ENCODE assay signal across 1 cellular context in genomic region chr4:40194602-40195161, GRCh38.
TF ChIP-seq lines count a peak whose summit lies in the region.

No MANE protein-coding gene starts in this region.

TF ChIP-seq in WTC11, 78 proteins besides CTCF, POLR2A, EP300 and RAD21 (continued from another document):
- TF ChIP-seq, protein P1, sequence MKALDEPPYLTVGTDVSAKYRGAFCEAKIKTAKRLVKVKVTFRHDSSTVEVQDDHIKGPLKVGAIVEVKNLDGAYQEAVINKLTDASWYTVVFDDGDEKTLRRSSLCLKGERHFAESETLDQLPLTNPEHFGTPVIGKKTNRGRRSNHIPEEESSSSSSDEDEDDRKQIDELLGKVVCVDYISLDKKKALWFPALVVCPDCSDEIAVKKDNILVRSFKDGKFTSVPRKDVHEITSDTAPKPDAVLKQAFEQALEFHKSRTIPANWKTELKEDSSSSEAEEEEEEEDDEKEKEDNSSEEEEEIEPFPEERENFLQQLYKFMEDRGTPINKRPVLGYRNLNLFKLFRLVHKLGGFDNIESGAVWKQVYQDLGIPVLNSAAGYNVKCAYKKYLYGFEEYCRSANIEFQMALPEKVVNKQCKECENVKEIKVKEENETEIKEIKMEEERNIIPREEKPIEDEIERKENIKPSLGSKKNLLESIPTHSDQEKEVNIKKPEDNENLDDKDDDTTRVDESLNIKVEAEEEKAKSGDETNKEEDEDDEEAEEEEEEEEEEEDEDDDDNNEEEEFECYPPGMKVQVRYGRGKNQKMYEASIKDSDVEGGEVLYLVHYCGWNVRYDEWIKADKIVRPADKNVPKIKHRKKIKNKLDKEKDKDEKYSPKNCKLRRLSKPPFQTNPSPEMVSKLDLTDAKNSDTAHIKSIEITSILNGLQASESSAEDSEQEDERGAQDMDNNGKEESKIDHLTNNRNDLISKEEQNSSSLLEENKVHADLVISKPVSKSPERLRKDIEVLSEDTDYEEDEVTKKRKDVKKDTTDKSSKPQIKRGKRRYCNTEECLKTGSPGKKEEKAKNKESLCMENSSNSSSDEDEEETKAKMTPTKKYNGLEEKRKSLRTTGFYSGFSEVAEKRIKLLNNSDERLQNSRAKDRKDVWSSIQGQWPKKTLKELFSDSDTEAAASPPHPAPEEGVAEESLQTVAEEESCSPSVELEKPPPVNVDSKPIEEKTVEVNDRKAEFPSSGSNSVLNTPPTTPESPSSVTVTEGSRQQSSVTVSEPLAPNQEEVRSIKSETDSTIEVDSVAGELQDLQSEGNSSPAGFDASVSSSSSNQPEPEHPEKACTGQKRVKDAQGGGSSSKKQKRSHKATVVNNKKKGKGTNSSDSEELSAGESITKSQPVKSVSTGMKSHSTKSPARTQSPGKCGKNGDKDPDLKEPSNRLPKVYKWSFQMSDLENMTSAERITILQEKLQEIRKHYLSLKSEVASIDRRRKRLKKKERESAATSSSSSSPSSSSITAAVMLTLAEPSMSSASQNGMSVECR (CRISPR knock-in tag; IDR thresholded peaks at IDR 0.05; ENCODE audit: borderline replicate concordance): no peak
- no peak for TF ChIP-seq ATF1 (CRISPR knock-in tag; IDR thresholded peaks at IDR 0.05)
- TF ChIP-seq, protein P2, sequence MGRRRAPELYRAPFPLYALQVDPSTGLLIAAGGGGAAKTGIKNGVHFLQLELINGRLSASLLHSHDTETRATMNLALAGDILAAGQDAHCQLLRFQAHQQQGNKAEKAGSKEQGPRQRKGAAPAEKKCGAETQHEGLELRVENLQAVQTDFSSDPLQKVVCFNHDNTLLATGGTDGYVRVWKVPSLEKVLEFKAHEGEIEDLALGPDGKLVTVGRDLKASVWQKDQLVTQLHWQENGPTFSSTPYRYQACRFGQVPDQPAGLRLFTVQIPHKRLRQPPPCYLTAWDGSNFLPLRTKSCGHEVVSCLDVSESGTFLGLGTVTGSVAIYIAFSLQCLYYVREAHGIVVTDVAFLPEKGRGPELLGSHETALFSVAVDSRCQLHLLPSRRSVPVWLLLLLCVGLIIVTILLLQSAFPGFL (CRISPR knock-in tag; IDR thresholded peaks at IDR 0.05; ENCODE audit: borderline replicate concordance): no peak
- no peak for TF ChIP-seq ZNF532 (CRISPR knock-in tag; IDR thresholded peaks at IDR 0.05; ENCODE audit: borderline replicate concordance)
- TF ChIP-seq ZNF671 (CRISPR knock-in tag; IDR thresholded peaks at IDR 0.05): no peak
- no peak for TF ChIP-seq ZNF423 (CRISPR knock-in tag; IDR thresholded peaks at IDR 0.05)
TF ChIP-seq in WTC11: peak in this region for 0.
